1 cellular context compared by ENCODE assay signal in genomic region chr5:179795049-179795862, GRCh38.
TF ChIP-seq lines count a peak whose summit lies in the region.

No MANE protein-coding gene starts in this region.

TF ChIP-seq in HepG2, 621 proteins besides CTCF, POLR2A, EP300 and RAD21 (continued from another document and continues in another):
- TF ChIP-seq HNRNPK (IDR thresholded peaks at IDR 0.05; ENCODE audit: low read depth, low read length, poor library complexity, severe bottlenecking) (peak; percentile 67), AHR (CRISPR knock-in tag; IDR thresholded peaks at IDR 0.05) (no peak), PTBP1 (IDR thresholded peaks at IDR 0.05; ENCODE audit: low read depth, low read length, poor library complexity, severe bottlenecking) (no peak), ZNF564 (CRISPR knock-in tag; IDR thresholded peaks at IDR 0.05) (no peak), ZNF18 (CRISPR knock-in tag; IDR thresholded peaks at IDR 0.05; ENCODE audit: insufficient replicate concordance) (no peak), ATF6 (CRISPR knock-in tag; conservative IDR thresholded peaks at IDR 0.05) (no peak), JUND (CRISPR knock-in tag; IDR thresholded peaks at IDR 0.05) (no peak), ZNF629 (CRISPR knock-in tag; conservative IDR thresholded peaks at IDR 0.05) (no peak), FOXK1 (CRISPR knock-in tag; IDR thresholded peaks at IDR 0.05; ENCODE audit: borderline replicate concordance, low read depth) (no peak), DMAP1 (CRISPR knock-in tag; IDR thresholded peaks at IDR 0.05) (no peak), KLF9 (CRISPR knock-in tag; IDR thresholded peaks at IDR 0.05; ENCODE audit: low read depth) (no peak), ZNF256 (CRISPR knock-in tag; conservative IDR thresholded peaks at IDR 0.05) (no peak), CENPX (CRISPR knock-in tag; IDR thresholded peaks at IDR 0.05) (no peak), ZNF562 (CRISPR knock-in tag; IDR thresholded peaks at IDR 0.05; ENCODE audit: borderline replicate concordance) (no peak), ZBTB21 (CRISPR knock-in tag; IDR thresholded peaks at IDR 0.05) (no peak), SNAPC4 (CRISPR knock-in tag; IDR thresholded peaks at IDR 0.05) (no peak), GPBP1L1 (CRISPR knock-in tag; IDR thresholded peaks at IDR 0.05) (no peak), NFIC (IDR thresholded peaks at IDR 0.05; ENCODE audit: low read length) (no peak), CCDC6 (CRISPR knock-in tag; IDR thresholded peaks at IDR 0.05) (no peak), SMARCC2 (IDR thresholded peaks at IDR 0.05) (no peak), ZNF121 (CRISPR knock-in tag; IDR thresholded peaks at IDR 0.05) (peak; percentile 67; the same call in 1 of the 2 replicates), SYNCRIP (IDR thresholded peaks at IDR 0.05; ENCODE audit: insufficient read depth, low read depth, low read length) (no peak), MLX (CRISPR knock-in tag; IDR thresholded peaks at IDR 0.05) (no peak), SNRNP70 (IDR thresholded peaks at IDR 0.05; ENCODE audit: low read depth, low read length) (no peak), ZNF331 (CRISPR knock-in tag; IDR thresholded peaks at IDR 0.05) (no peak), FOXO4 (CRISPR knock-in tag; conservative IDR thresholded peaks at IDR 0.05) (no peak)
- TF ChIP-seq, protein P1, sequence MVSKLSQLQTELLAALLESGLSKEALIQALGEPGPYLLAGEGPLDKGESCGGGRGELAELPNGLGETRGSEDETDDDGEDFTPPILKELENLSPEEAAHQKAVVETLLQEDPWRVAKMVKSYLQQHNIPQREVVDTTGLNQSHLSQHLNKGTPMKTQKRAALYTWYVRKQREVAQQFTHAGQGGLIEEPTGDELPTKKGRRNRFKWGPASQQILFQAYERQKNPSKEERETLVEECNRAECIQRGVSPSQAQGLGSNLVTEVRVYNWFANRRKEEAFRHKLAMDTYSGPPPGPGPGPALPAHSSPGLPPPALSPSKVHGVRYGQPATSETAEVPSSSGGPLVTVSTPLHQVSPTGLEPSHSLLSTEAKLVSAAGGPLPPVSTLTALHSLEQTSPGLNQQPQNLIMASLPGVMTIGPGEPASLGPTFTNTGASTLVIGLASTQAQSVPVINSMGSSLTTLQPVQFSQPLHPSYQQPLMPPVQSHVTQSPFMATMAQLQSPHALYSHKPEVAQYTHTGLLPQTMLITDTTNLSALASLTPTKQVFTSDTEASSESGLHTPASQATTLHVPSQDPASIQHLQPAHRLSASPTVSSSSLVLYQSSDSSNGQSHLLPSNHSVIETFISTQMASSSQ (IDR thresholded peaks at IDR 0.05; ENCODE audit: low read depth), result no peak
- TF ChIP-seq, protein P1 (CRISPR knock-in tag; IDR thresholded peaks at IDR 0.05; ENCODE audit: borderline replicate concordance), result 0 out of 2 replicates have a peak, but pooled peaks have one; percentile 6
- TF ChIP-seq, protein P2, sequence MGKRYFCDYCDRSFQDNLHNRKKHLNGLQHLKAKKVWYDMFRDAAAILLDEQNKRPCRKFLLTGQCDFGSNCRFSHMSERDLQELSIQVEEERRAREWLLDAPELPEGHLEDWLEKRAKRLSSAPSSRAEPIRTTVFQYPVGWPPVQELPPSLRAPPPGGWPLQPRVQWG (CRISPR knock-in tag; IDR thresholded peaks at IDR 0.05; ENCODE audit: borderline replicate concordance, low read depth), result no peak
- TF ChIP-seq, protein P3, sequence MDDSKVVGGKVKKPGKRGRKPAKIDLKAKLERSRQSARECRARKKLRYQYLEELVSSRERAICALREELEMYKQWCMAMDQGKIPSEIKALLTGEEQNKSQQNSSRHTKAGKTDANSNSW (CRISPR knock-in tag; IDR thresholded peaks at IDR 0.05; ENCODE audit: borderline replicate concordance), result no peak
- TF ChIP-seq, protein P4, sequence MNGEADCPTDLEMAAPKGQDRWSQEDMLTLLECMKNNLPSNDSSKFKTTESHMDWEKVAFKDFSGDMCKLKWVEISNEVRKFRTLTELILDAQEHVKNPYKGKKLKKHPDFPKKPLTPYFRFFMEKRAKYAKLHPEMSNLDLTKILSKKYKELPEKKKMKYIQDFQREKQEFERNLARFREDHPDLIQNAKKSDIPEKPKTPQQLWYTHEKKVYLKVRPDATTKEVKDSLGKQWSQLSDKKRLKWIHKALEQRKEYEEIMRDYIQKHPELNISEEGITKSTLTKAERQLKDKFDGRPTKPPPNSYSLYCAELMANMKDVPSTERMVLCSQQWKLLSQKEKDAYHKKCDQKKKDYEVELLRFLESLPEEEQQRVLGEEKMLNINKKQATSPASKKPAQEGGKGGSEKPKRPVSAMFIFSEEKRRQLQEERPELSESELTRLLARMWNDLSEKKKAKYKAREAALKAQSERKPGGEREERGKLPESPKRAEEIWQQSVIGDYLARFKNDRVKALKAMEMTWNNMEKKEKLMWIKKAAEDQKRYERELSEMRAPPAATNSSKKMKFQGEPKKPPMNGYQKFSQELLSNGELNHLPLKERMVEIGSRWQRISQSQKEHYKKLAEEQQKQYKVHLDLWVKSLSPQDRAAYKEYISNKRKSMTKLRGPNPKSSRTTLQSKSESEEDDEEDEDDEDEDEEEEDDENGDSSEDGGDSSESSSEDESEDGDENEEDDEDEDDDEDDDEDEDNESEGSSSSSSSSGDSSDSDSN (CRISPR knock-in tag; IDR thresholded peaks at IDR 0.05), result no peak
- TF ChIP-seq, protein P5, sequence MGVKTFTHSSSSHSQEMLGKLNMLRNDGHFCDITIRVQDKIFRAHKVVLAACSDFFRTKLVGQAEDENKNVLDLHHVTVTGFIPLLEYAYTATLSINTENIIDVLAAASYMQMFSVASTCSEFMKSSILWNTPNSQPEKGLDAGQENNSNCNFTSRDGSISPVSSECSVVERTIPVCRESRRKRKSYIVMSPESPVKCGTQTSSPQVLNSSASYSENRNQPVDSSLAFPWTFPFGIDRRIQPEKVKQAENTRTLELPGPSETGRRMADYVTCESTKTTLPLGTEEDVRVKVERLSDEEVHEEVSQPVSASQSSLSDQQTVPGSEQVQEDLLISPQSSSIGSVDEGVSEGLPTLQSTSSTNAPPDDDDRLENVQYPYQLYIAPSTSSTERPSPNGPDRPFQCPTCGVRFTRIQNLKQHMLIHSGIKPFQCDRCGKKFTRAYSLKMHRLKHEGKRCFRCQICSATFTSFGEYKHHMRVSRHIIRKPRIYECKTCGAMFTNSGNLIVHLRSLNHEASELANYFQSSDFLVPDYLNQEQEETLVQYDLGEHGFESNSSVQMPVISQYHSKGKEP (CRISPR knock-in tag; IDR thresholded peaks at IDR 0.05), result no peak
- TF ChIP-seq, protein P6, sequence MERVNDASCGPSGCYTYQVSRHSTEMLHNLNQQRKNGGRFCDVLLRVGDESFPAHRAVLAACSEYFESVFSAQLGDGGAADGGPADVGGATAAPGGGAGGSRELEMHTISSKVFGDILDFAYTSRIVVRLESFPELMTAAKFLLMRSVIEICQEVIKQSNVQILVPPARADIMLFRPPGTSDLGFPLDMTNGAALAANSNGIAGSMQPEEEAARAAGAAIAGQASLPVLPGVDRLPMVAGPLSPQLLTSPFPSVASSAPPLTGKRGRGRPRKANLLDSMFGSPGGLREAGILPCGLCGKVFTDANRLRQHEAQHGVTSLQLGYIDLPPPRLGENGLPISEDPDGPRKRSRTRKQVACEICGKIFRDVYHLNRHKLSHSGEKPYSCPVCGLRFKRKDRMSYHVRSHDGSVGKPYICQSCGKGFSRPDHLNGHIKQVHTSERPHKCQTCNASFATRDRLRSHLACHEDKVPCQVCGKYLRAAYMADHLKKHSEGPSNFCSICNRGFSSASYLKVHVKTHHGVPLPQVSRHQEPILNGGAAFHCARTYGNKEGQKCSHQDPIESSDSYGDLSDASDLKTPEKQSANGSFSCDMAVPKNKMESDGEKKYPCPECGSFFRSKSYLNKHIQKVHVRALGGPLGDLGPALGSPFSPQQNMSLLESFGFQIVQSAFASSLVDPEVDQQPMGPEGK (CRISPR knock-in tag; IDR thresholded peaks at IDR 0.05), result no peak
